21 cellular contexts compared by ENCODE assay signal in the genomic region with DNA sequence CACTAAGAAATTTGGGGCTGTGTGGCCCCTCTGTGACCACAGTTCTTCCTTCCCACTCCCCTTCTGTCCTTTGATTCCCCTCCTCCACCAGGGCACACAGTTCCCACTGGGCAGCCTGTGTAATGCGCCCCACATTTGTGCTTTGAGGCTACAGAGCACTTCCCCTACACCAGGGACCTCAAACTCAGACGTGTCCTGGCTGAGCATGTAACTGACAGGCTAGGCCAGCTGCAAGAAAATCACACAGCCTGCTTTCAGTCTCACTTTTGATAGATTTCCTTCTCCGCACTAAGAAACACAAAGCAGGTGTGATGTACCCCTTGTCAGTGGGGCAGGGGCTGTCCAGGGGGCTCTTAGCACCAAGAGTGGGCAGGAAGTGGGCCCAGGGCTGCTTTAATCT. TPM values are rescaled to one million over a fixed set of nuclear protein-coding genes. Genes with fewer than 3 reads are reported as not detected.
DNase-seq lines count a peak whose midpoint lies in the region; ATAC-seq and TF ChIP-seq lines count a peak whose summit lies in the region.
"Had no signal": no experiment of that assay in that cellular context is flagged by ENCODE, and none has a peak within 500 bp of the region (broad histone marks: within the 10 kb centered on the region; RNA-seq: fewer than 3 reads in every experiment).

No MANE protein-coding gene starts in this region.

- ATAC-seq in GM18517 (IDR thresholded peaks at IDR 0.05; ENCODE audit: unreplicated experiment) (peak; percentile 55), GM21529 (IDR thresholded peaks at IDR 0.05; ENCODE audit: unreplicated experiment) (peak; percentile 52), HG03108 (IDR thresholded peaks at IDR 0.05; ENCODE audit: unreplicated experiment) (peak; percentile 55), activated B cell treated with CpG ODN at 0.5 μM for 24 hours (ENCODE audit: low read depth) (no peak), GM21381 (IDR thresholded peaks at IDR 0.05; ENCODE audit: unreplicated experiment) (no peak), left lung (no peak)
- ATAC-seq: activated CD4-positive, alpha-beta T cell treated with anti-CD3 and anti-CD28 coated beads for 36 hours; activated naive CD8-positive, alpha-beta T cell treated with anti-CD3 and anti-CD28 coated beads, Interleukin-2, amount 50 U/mL, for 24 hours; foreskin keratinocyte; right lobe of liver had no signal

- H3K4me3 Mint-ChIP-seq in activated B cell treated with CpG ODN at 0.5 μM for 24 hours = no peak overlapping the region
- H3K4me3 Mint-ChIP-seq: activated CD4-positive, alpha-beta T cell treated with anti-CD3 and anti-CD28 coated beads for 36 hours; activated naive CD8-positive, alpha-beta T cell treated with anti-CD3 and anti-CD28 coated beads, Interleukin-2, amount 50 U/mL, for 24 hours; endodermal cell; nephron progenitor cell; T-helper 1 cell treated with Interleukin-12 subunit alpha and Interleukin-12 subunit beta and Interleukin-4 antibody, amounts not matched to agents 30 μg/mL and 1 μg/mL, for 36 hours had no signal

- H3K36me3 ChIP-seq in left lung = peaks cover 0 to 92% of the 10 kb centered on the region in 2 donors

- TF ChIP-seq CTCF in activated B cell treated with CpG ODN at 0.5 μM for 24 hours (IDR thresholded peaks at IDR 0.05) (no peak), left lung (IDR thresholded peaks at IDR 0.05) (no peak)

- DNase-seq in activated B cell treated with CpG ODN at 0.5 μM for 24 hours (no peak), hepatic stellate cell (ENCODE audit: low spot score) (no peak), left lung (no peak), GDM1 (lab: John Stamatoyannopoulos, UW) (no peak)
- DNase-seq: activated CD4-positive, alpha-beta T cell treated with anti-CD3 and anti-CD28 coated beads for 36 hours; activated naive CD8-positive, alpha-beta T cell treated with anti-CD3 and anti-CD28 coated beads, Interleukin-2, amount 50 U/mL, for 24 hours; activated T-cell treated with anti-CD3 and anti-CD28 coated beads, Interleukin-2, amount 50 U/mL, for 1 hour; caudate nucleus; DMS153; endodermal cell; foreskin keratinocyte; NCI-H1417; NCI-H524; nephron progenitor cell; right lobe of liver; thyroid gland had no signal

- POLR2A ChIA-PET in activated B cell treated with CpG ODN at 0.5 μM for 24 hours (lab: Charles Lee) = interaction anchor here (1.0 to 3.8 kb wide), 2 partner anchors 10 to 56 kb away, joined by 3 to 16 read pairs; no protein-coding TSS in a partner anchor

- H3K4me3 ChIP-seq in left lung = no peak overlapping the region
- H3K4me3 ChIP-seq: right lobe of liver, thyroid gland had no signal

- no peaks in the 10 kb centered on the region for H3K9me3 Mint-ChIP-seq in activated B cell treated with CpG ODN at 0.5 μM for 24 hours
- H3K9me3 Mint-ChIP-seq: activated naive CD8-positive, alpha-beta T cell treated with anti-CD3 and anti-CD28 coated beads, Interleukin-2, amount 50 U/mL, for 24 hours; endodermal cell; nephron progenitor cell; T-helper 1 cell treated with Interleukin-12 subunit alpha and Interleukin-12 subunit beta and Interleukin-4 antibody, amounts not matched to agents 30 μg/mL and 1 μg/mL, for 36 hours had no signal

- H3K36me3 Mint-ChIP-seq in activated B cell treated with CpG ODN at 0.5 μM for 24 hours (ENCODE audit: low read depth) = peaks cover 73% of the 10 kb centered on the region

- CTCF ChIA-PET in activated B cell treated with CpG ODN at 0.5 μM for 24 hours (lab: Charles Lee) = interaction anchor here (4.2 kb wide), 1 partner anchor 57 kb away, joined by 21 read pairs; no protein-coding TSS in a partner anchor

- no peak overlapping the region for H3K27ac ChIP-seq in left lung
- H3K27ac ChIP-seq: foreskin keratinocyte, right lobe of liver, thyroid gland had no signal

- no peaks in the 10 kb centered on the region for H3K27me3 Mint-ChIP-seq in activated B cell treated with CpG ODN at 0.5 μM for 24 hours
- H3K27me3 Mint-ChIP-seq: activated CD4-positive, alpha-beta T cell treated with anti-CD3 and anti-CD28 coated beads for 36 hours had no signal

- no peaks in the 10 kb centered on the region for H3K27me3 ChIP-seq in left lung
- H3K27me3 ChIP-seq: foreskin keratinocyte, right lobe of liver, thyroid gland had no signal

- intact Hi-C loops in activated B cell treated with CpG ODN at 0.5 μM for 24 hours (cut with micrococcal nuclease) = no loop called here
- intact Hi-C loops in left lung (cut with DNase I) = loop anchor here in 1 of 2 donors (10.0 kb wide), 1 partner anchor 56 kb away; the partner anchor contains the start of gene RFT1

- no peaks in the 10 kb centered on the region for H3K9me3 ChIP-seq in left lung
- H3K9me3 ChIP-seq: right lobe of liver, thyroid gland had no signal

- peaks cover 41% of the 10 kb centered on the region for H3K4me1 Mint-ChIP-seq in activated B cell treated with CpG ODN at 0.5 μM for 24 hours
- H3K4me1 Mint-ChIP-seq: activated CD4-positive, alpha-beta T cell treated with anti-CD3 and anti-CD28 coated beads for 36 hours; activated naive CD8-positive, alpha-beta T cell treated with anti-CD3 and anti-CD28 coated beads, Interleukin-2, amount 50 U/mL, for 24 hours; endodermal cell had no signal

- peak overlapping the region; percentile 62 for H3K27ac Mint-ChIP-seq in activated B cell treated with CpG ODN at 0.5 μM for 24 hours
- H3K27ac Mint-ChIP-seq: activated CD4-positive, alpha-beta T cell treated with anti-CD3 and anti-CD28 coated beads for 36 hours; activated naive CD8-positive, alpha-beta T cell treated with anti-CD3 and anti-CD28 coated beads, Interleukin-2, amount 50 U/mL, for 24 hours; endodermal cell; nephron progenitor cell; T-helper 1 cell treated with Interleukin-12 subunit alpha and Interleukin-12 subunit beta and Interleukin-4 antibody, amounts not matched to agents 30 μg/mL and 1 μg/mL, for 36 hours had no signal

- peaks cover 6 to 22% of the 10 kb centered on the region in 2 donors for H3K4me1 ChIP-seq in left lung
- H3K4me1 ChIP-seq: foreskin keratinocyte had no signal

RNA-seq across cellular contexts. Expression of gene PRKCD, which starts 29.6 kb away (rescaled TPM):
- total RNA-seq in activated B cell treated with CpG ODN at 0.5 μM for 24 hours (60.4 and 63.9 TPM in 2 replicates), left lung (10 to 100 TPM; 73.2 to 73.7 TPM)

Comparison
In these comparisons a context has a peak if more than half of its experiments do, and no peak if none do; other contexts are left out.
1. ATAC-seq: peak in GM18517 (single experiment), GM21529 (single experiment) and HG03108 (single experiment); none in activated B cell treated with CpG ODN at 0.5 μM for 24 hours (single experiment), GM21381 (single experiment) and left lung (single experiment).